In genomic region chr2:86097913-86098312, GRCh38 we compare ENCODE assay signal across 19 cellular contexts. TPM values are rescaled to one million over a fixed set of nuclear protein-coding genes. Genes with fewer than 3 reads are reported as not detected.
DNase-seq lines count a peak whose midpoint lies in the region; ATAC-seq, FAIRE-seq and TF ChIP-seq lines count a peak whose summit lies in the region.
"Had no signal": no experiment of that assay in that cellular context is flagged by ENCODE, and none has a peak within 500 bp of the region (broad histone marks: within the 10 kb centered on the region; RNA-seq: fewer than 3 reads in every experiment).

No MANE protein-coding gene starts in this region.

- FAIRE-seq in K562 (lab: Jason Lieb, UNC), result no peak
- FAIRE-seq: A549, GM12891, GM19239, H1, HTR-8/SVneo had no signal

- no peak for TF ChIP-seq POLR2A in K562 (conservative IDR thresholded peaks at IDR 0.05)

- no peak for DNase-seq in CD4-positive, CD25-positive, alpha-beta regulatory T cell
- DNase-seq in CD8-positive, alpha-beta memory T cell, result no peak
- DNase-seq in K562 (ENCODE audit: extremely low read depth in 1 of 4, low spot score in 3 of 4), result no peak
- DNase-seq in psoas muscle, result no peak
- DNase-seq in T-helper 9 cell, result no peak
- no peak for DNase-seq in cerebellar cortex (ENCODE audit: low spot score)
- DNase-seq in effector memory CD8-positive, alpha-beta T cell, result no peak
- DNase-seq: AML-193, Calu3, DMS79 treated with DMSO at 0.1 percent for 48 hours, GF-D8, H9 had no signal

- no peak for TF ChIP-seq CTCF in K562 (IDR thresholded peaks at IDR 0.05 in 2 of 3, conservative IDR thresholded peaks at IDR 0.05 in 1 of 3; ENCODE audit: insufficient read depth in 2 of 3, low read depth in 1 of 3, low read length in 3 of 3)
- no peak for TF ChIP-seq CTCF in psoas muscle (IDR thresholded peaks at IDR 0.05)

- H3K4me3 Mint-ChIP-seq in CD4-positive, CD25-positive, alpha-beta regulatory T cell, result peak overlapping the region in 2 of 4 donors; percentile 26 to 73
- H3K4me3 Mint-ChIP-seq in CD8-positive, alpha-beta memory T cell, result no peak overlapping the region
- no peak overlapping the region for H3K4me3 Mint-ChIP-seq in effector memory CD8-positive, alpha-beta T cell
- H3K4me3 Mint-ChIP-seq: H9 had no signal

- peak overlapping the region in 2 of 3 donors; percentile 44 to 85 for H3K27ac Mint-ChIP-seq in CD4-positive, CD25-positive, alpha-beta regulatory T cell
- peak overlapping the region in 5 of 8 donors; percentile 11 to 79 (median 33) for H3K27ac Mint-ChIP-seq in CD8-positive, alpha-beta memory T cell
- no peak overlapping the region for H3K27ac Mint-ChIP-seq in effector memory CD8-positive, alpha-beta T cell
- H3K27ac Mint-ChIP-seq: H9 had no signal

- H3K4me3 ChIP-seq in CD4-positive, CD25-positive, alpha-beta regulatory T cell (ENCODE audit: low read depth, low read length), result peak overlapping the region; percentile 29
- no peak overlapping the region for H3K4me3 ChIP-seq in CD8-positive, alpha-beta memory T cell (ENCODE audit: low read length)
- H3K4me3 ChIP-seq in K562, result no peak overlapping the region
- no peak overlapping the region for H3K4me3 ChIP-seq in psoas muscle
- H3K4me3 ChIP-seq: A549 had no signal

- H3K9ac ChIP-seq in K562 (ENCODE audit: insufficient read depth in 1 of 2, low read depth in 2 of 2, low read length in 2 of 2), result no peak overlapping the region

- no peaks in the 10 kb centered on the region for H3K27me3 ChIP-seq in CD4-positive, CD25-positive, alpha-beta regulatory T cell (ENCODE audit: control insufficient read depth, insufficient read depth, low read length)
- no peaks in the 10 kb centered on the region for H3K27me3 ChIP-seq in CD8-positive, alpha-beta memory T cell (ENCODE audit: insufficient read depth, low read length, poor library complexity, severe bottlenecking)
- H3K27me3 ChIP-seq in K562 (ENCODE audit: control insufficient read depth in 2 of 2, insufficient read depth in 2 of 2, low read length in 2 of 2) (no peaks in the 10 kb centered on the region), psoas muscle (ENCODE audit: insufficient read depth in 3 of 3, low read length in 2 of 3) (no peaks in the 10 kb centered on the region)

- peaks cover 45% of the 10 kb centered on the region for H3K36me3 Mint-ChIP-seq in CD4-positive, CD25-positive, alpha-beta regulatory T cell
- H3K36me3 Mint-ChIP-seq in CD8-positive, alpha-beta memory T cell, result peaks cover 15 to 85% (median 40%) of the 10 kb centered on the region in 3 donors
- peaks cover 40% of the 10 kb centered on the region for H3K36me3 Mint-ChIP-seq in effector memory CD8-positive, alpha-beta T cell (ENCODE audit: insufficient read depth)

- H3K79me2 ChIP-seq in K562 (ENCODE audit: control insufficient read depth, insufficient read depth, low read length), result peaks cover 90% of the 10 kb centered on the region

- H3K4me2 ChIP-seq in K562 (ENCODE audit: insufficient read depth, low read length), result no peak overlapping the region
- H3K4me2 ChIP-seq: A549 had no signal

- intact Hi-C loops in K562 (cut with micrococcal nuclease) (no loop called here), psoas muscle (cut with DNase I) (no loop called here)

- ATAC-seq in CD4-positive, CD25-positive, alpha-beta regulatory T cell (ENCODE audit: low read depth in 2 of 2), result no peak
- ATAC-seq in K562 (no peak), psoas muscle (peak in 3 of 4 donors; percentile 3 to 23 (median 13))
- ATAC-seq in effector memory CD8-positive, alpha-beta T cell (replicated peaks), result no peak
- ATAC-seq: A549 had no signal

- 100% methylated on average over 1 of the region's 1 CpG for WGBS in K562 (ENCODE audit: insufficient coverage, low coverage, missing lambda C conversion rate)
- WGBS in psoas muscle, 3 donors, result 83 to 98% (median 96%) methylated on average over 1 of the region's 1 CpG

- no peaks in the 10 kb centered on the region for H4K20me1 ChIP-seq in K562 (replicated peaks; ENCODE audit: control insufficient read depth, insufficient read depth, low read length)

- peak overlapping the region; percentile 64 for H3K27ac ChIP-seq in CD4-positive, CD25-positive, alpha-beta regulatory T cell (ENCODE audit: insufficient read depth, low read length, poor library complexity, severe bottlenecking)
- no peak overlapping the region for H3K27ac ChIP-seq in CD8-positive, alpha-beta memory T cell (ENCODE audit: low read depth, low read length)
- H3K27ac ChIP-seq in K562 (ENCODE audit: extremely low read depth, low read depth, low read length) (no peak overlapping the region), psoas muscle (peak overlapping the region; percentile 62)
- H3K27ac ChIP-seq: A549, C4-2B had no signal

- peaks cover 6% of the 10 kb centered on the region for H3K4me1 ChIP-seq in CD4-positive, CD25-positive, alpha-beta regulatory T cell (ENCODE audit: control insufficient read depth, insufficient read depth, low read length, poor library complexity, severe bottlenecking)
- H3K4me1 ChIP-seq in CD8-positive, alpha-beta memory T cell (ENCODE audit: insufficient read depth, low read length), result no peaks in the 10 kb centered on the region
- H3K4me1 ChIP-seq in K562 (replicated peaks in 1 of 2; ENCODE audit: control insufficient read depth in 2 of 2, insufficient read depth in 2 of 2, low read length in 2 of 2) (no peaks in the 10 kb centered on the region; a peak in 2 of 5 replicates), psoas muscle (peaks cover 14% of the 10 kb centered on the region)
- H3K4me1 ChIP-seq: A549 had no signal

- H2AFZ ChIP-seq in K562 (ENCODE audit: low read depth, low read length), result no peak overlapping the region

- no peaks in the 10 kb centered on the region for H3K9me3 Mint-ChIP-seq in CD4-positive, CD25-positive, alpha-beta regulatory T cell
- H3K9me3 Mint-ChIP-seq in CD8-positive, alpha-beta memory T cell, result no peaks in the 10 kb centered on the region
- H3K9me3 Mint-ChIP-seq in effector memory CD8-positive, alpha-beta T cell, result no peaks in the 10 kb centered on the region
- H3K9me3 Mint-ChIP-seq: CD4-positive, alpha-beta memory T cell; H9 had no signal

- peaks cover 50% of the 10 kb centered on the region for H3K36me3 ChIP-seq in CD4-positive, CD25-positive, alpha-beta regulatory T cell (ENCODE audit: control insufficient read depth, insufficient read depth, low read length)
- peaks cover 37% of the 10 kb centered on the region for H3K36me3 ChIP-seq in CD8-positive, alpha-beta memory T cell (ENCODE audit: insufficient read depth, low read length)
- H3K36me3 ChIP-seq in K562 (ENCODE audit: control insufficient read depth, insufficient read depth, low read length) (peaks cover 98% of the 10 kb centered on the region), psoas muscle (ENCODE audit: insufficient read depth in 1 of 2, low read depth in 1 of 2) (peaks cover 15 to 83% of the 10 kb centered on the region in 2 donors)

- no TSS peak for BruUV-seq in K562 (replicated peaks; lab: Mats Ljungman, UMichigan)

- in situ Hi-C loops in K562 (cut with MboI), result no loop called here

- CTCF ChIA-PET in CD8-positive, alpha-beta memory T cell (lab: Charles Lee), result no interaction called here
- CTCF ChIA-PET in K562 (lab: Yijun Ruan, JAX; ENCODE audit: low intra/inter-chr PET ratio), result no interaction called here

- no peaks in the 10 kb centered on the region for H3K27me3 Mint-ChIP-seq in CD4-positive, CD25-positive, alpha-beta regulatory T cell
- H3K27me3 Mint-ChIP-seq in CD8-positive, alpha-beta memory T cell, result no peaks in the 10 kb centered on the region
- H3K27me3 Mint-ChIP-seq in effector memory CD8-positive, alpha-beta T cell, result no peaks in the 10 kb centered on the region
- H3K27me3 Mint-ChIP-seq: CD4-positive, alpha-beta memory T cell had no signal

- no peak for TF ChIP-seq EP300 in K562 (IDR thresholded peaks at IDR 0.05; ENCODE audit: low read length)

- POLR2A ChIA-PET in CD8-positive, alpha-beta memory T cell (lab: Charles Lee), result no interaction called here
- POLR2A ChIA-PET in K562 (lab: Yijun Ruan, JAX), result interaction anchor here (1.4 kb wide), 1 partner anchor 9 kb away, joined by 4 read pairs; no protein-coding TSS in a partner anchor

- H3K9me1 ChIP-seq in K562 (ENCODE audit: control insufficient read depth, insufficient read depth, low read length), result no peaks in the 10 kb centered on the region

- H3K9me3 ChIP-seq in CD4-positive, CD25-positive, alpha-beta regulatory T cell (ENCODE audit: control insufficient read depth in 2 of 2, low read length in 2 of 2), result no peaks in the 10 kb centered on the region
- H3K9me3 ChIP-seq in CD8-positive, alpha-beta memory T cell (ENCODE audit: low read length), result no peaks in the 10 kb centered on the region
- H3K9me3 ChIP-seq in K562 (replicated peaks; ENCODE audit: control insufficient read depth, insufficient read depth, low read depth, low read length), result no peaks in the 10 kb centered on the region
- no peaks in the 10 kb centered on the region for H3K9me3 ChIP-seq in psoas muscle
- H3K9me3 ChIP-seq: A549 had no signal

- no peak for TF ChIP-seq RAD21 in K562 (CRISPR knock-in tag; conservative IDR thresholded peaks at IDR 0.05 in 1 of 2, IDR thresholded peaks at IDR 0.05 in 1 of 2)

- H3K4me1 Mint-ChIP-seq in CD4-positive, CD25-positive, alpha-beta regulatory T cell, result peaks cover 8 to 42% (median 30%) of the 10 kb centered on the region in 4 donors
- H3K4me1 Mint-ChIP-seq in CD8-positive, alpha-beta memory T cell, result peaks cover 11 to 34% (median 29%) of the 10 kb centered on the region in 3 donors
- peaks cover 13 to 17% of the 10 kb centered on the region in 2 donors for H3K4me1 Mint-ChIP-seq in effector memory CD8-positive, alpha-beta T cell (ENCODE audit: low read depth in 2 of 2)
- H3K4me1 Mint-ChIP-seq: H9 had no signal

RNA-seq across cellular contexts. Expression of gene POLR1A, which starts 7.8 kb away (rescaled TPM):
- total RNA-seq in CD4-positive, CD25-positive, alpha-beta regulatory T cell, result 23.9 TPM
- polyA plus RNA-seq in CD4-positive, CD25-positive, alpha-beta regulatory T cell, result 1 to 10 TPM; 1.3 to 3.0 (median 2.3) TPM
- total RNA-seq in CD8-positive, alpha-beta memory T cell, result 10 to 100 TPM; 60.3 to 63.3 TPM
- 4.8 TPM for polyA plus RNA-seq in CD8-positive, alpha-beta memory T cell
- total RNA-seq in K562 (2011; cell fraction: chromatin; rRNA removed; ENCODE audit: low replicate concordance), result 142 and 172 TPM in 2 replicates
- total RNA-seq in K562 (2011; cell fraction: nucleolus; rRNA removed), result 42.9 and 54.9 TPM in 2 replicates
- 56.0 and 72.4 TPM in 2 replicates for total RNA-seq in K562 (2011; cell fraction: nucleoplasm; rRNA removed)
- 21.8 and 25.4 TPM in 2 replicates for total RNA-seq in K562 (2014; rRNA removed)
- 33.5 and 34.4 TPM in 2 replicates for total RNA-seq in K562 (2014; rRNA removed; fragmentation: Illumina TruSeq; extraction: Trizol)
- total RNA-seq in K562 (2015; rRNA removed; fragmentation: Illumina TruSeq; extraction: Trizol), result 25.0 and 26.0 TPM in 2 replicates
- 62.6 and 72.1 TPM in 2 replicates for total RNA-seq in K562 (2021)
- polyA plus RNA-seq in K562 (2011; rRNA removed), result 8.9 and 13.3 TPM in 2 replicates
- polyA plus RNA-seq in K562 (2011; cell fraction: cytosol; rRNA removed), result 4.9 and 10.6 TPM in 2 replicates
- 14.6 and 27.4 TPM in 2 replicates for polyA plus RNA-seq in K562 (2011; cell fraction: nucleus; rRNA removed)
- 13.3 and 47.8 TPM in 2 replicates for polyA plus RNA-seq in K562 (2012)
- polyA plus RNA-seq in K562 (2014; fragmentation: Illumina TruSeq; extraction: Trizol), result 28.6 and 34.7 TPM in 2 replicates
- polyA plus RNA-seq in K562 (2014; fragmentation: Nextera tagmentation; extraction: Ambion mirVana), result 1 to 10 TPM; 3.0 to 8.2 TPM
- 14.1 and 14.7 TPM in 2 replicates for polyA plus RNA-seq in K562 (2014; rRNA removed)
- 25.3 and 41.6 TPM in 2 replicates for polyA minus RNA-seq in K562 (2011; rRNA and poly(A)+ RNA removed)
- 30.3 and 46.2 TPM in 2 replicates for polyA minus RNA-seq in K562 (2011; cell fraction: cytosol; rRNA and poly(A)+ RNA removed)
- 24.5 and 33.4 TPM in 2 replicates for polyA minus RNA-seq in K562 (2011; cell fraction: nucleus; rRNA and poly(A)+ RNA removed)
- total RNA-seq in psoas muscle, result 10 to 100 TPM; 27.0 to 41.6 (median 36.8) TPM
- polyA plus RNA-seq in psoas muscle, result 10 to 100 TPM in 2 of 3 donors, 1 to 10 TPM in 1; 6.1 to 15.1 (median 11.9) TPM

RNA-seq across cellular contexts. Expression of gene PTCD3, which starts 8.1 kb away (rescaled TPM):
- 147 TPM for total RNA-seq in CD4-positive, CD25-positive, alpha-beta regulatory T cell
- polyA plus RNA-seq in CD4-positive, CD25-positive, alpha-beta regulatory T cell, result 10 to 100 TPM; 39.6 to 47.3 (median 44.5) TPM
- total RNA-seq in CD8-positive, alpha-beta memory T cell, result 100 to 1,000 TPM; 140 to 155 TPM
- 44.1 TPM for polyA plus RNA-seq in CD8-positive, alpha-beta memory T cell
- 420 and 873 TPM in 2 replicates for total RNA-seq in K562 (2011; cell fraction: chromatin; rRNA removed; ENCODE audit: low replicate concordance)
- total RNA-seq in K562 (2011; cell fraction: nucleolus; rRNA removed), result 222 and 276 TPM in 2 replicates
- 323 and 328 TPM in 2 replicates for total RNA-seq in K562 (2011; cell fraction: nucleoplasm; rRNA removed)
- total RNA-seq in K562 (2014; rRNA removed) (122 and 131 TPM in 2 replicates), K562 (2014; rRNA removed; fragmentation: Illumina TruSeq; extraction: Trizol) (222 and 238 TPM in 2 replicates), K562 (2015; rRNA removed; fragmentation: Illumina TruSeq; extraction: Trizol) (220 and 225 TPM in 2 replicates), K562 (2021) (172 and 177 TPM in 2 replicates), psoas muscle (100 to 1,000 TPM in 3 of 4 donors, 10 to 100 TPM in 1; 92.5 to 148 (median 113) TPM)
- polyA plus RNA-seq in K562 (2011; rRNA removed) (122 and 241 TPM in 2 replicates), K562 (2014; fragmentation: Illumina TruSeq; extraction: Trizol) (152 and 176 TPM in 2 replicates), K562 (2014; fragmentation: Nextera tagmentation; extraction: Ambion mirVana) (100 to 1,000 TPM in 1 of 2 experiments, 10 to 100 TPM in 1; 65.2 to 116 TPM), K562 (2014; rRNA removed) (139 and 163 TPM in 2 replicates), psoas muscle (10 to 100 TPM; 32.8 to 56.3 (median 42.9) TPM)
- polyA plus RNA-seq in K562 (2011; cell fraction: cytosol; rRNA removed), result 32.2 and 38.8 TPM in 2 replicates
- polyA plus RNA-seq in K562 (2011; cell fraction: nucleus; rRNA removed), result 408 and 456 TPM in 2 replicates
- polyA plus RNA-seq in K562 (2012), result 63.2 and 72.9 TPM in 2 replicates
- polyA minus RNA-seq in K562 (2011; rRNA and poly(A)+ RNA removed), result 340 and 367 TPM in 2 replicates
- 64.4 and 96.0 TPM in 2 replicates for polyA minus RNA-seq in K562 (2011; cell fraction: cytosol; rRNA and poly(A)+ RNA removed)
- polyA minus RNA-seq in K562 (2011; cell fraction: nucleus; rRNA and poly(A)+ RNA removed), result 967 and 986 TPM in 2 replicates

Comparison
In these comparisons a context has a peak if more than half of its experiments do, and no peak if none do; other contexts are left out.
1. ATAC-seq: peak in psoas muscle (3 of 4); none in CD4-positive, CD25-positive, alpha-beta regulatory T cell (0 of 2), K562 (single experiment) and effector memory CD8-positive, alpha-beta T cell (single experiment).
2. H3K27ac ChIP-seq: peak in CD4-positive, CD25-positive, alpha-beta regulatory T cell (single experiment) and psoas muscle (single experiment); none in CD8-positive, alpha-beta memory T cell (single experiment) and K562 (single experiment).
3. H3K27ac Mint-ChIP-seq: peak in CD4-positive, CD25-positive, alpha-beta regulatory T cell (2 of 3) and CD8-positive, alpha-beta memory T cell (5 of 8); none in effector memory CD8-positive, alpha-beta T cell (0 of 2).